ENCODE assay signal across 8 cellular contexts in genomic region chr17:4498461-4499397, GRCh38. TPM values are rescaled to one million over a fixed set of nuclear protein-coding genes. Genes with fewer than 3 reads are reported as not detected.
DNase-seq lines count a peak whose midpoint lies in the region; ATAC-seq, FAIRE-seq and TF ChIP-seq lines count a peak whose summit lies in the region.

Gene SPNS2, plus strand, starts transcription at chr17:4498881. Its CDS starts 167 bp downstream, at chr17:4499048.

- H4K20me1 ChIP-seq in keratinocyte (ENCODE audit: control insufficient read depth, extremely low read depth, insufficient read depth, low read length) = peaks cover 3% of the 10 kb centered on the region

- H3K36me3 ChIP-seq in keratinocyte (ENCODE audit: control insufficient read depth in 2 of 2, extremely low read depth in 1 of 2, insufficient read depth in 2 of 2, low read length in 2 of 2) = no peaks in the 10 kb centered on the region
- no peaks in the 10 kb centered on the region for H3K36me3 ChIP-seq in small intestine (ENCODE audit: control insufficient read depth in 2 of 2, insufficient read depth in 2 of 2, low read length in 2 of 2)

- TF ChIP-seq CTCF in keratinocyte (optimal IDR thresholded peaks at IDR 0.05 in 1 of 3, IDR thresholded peaks at IDR 0.05 in 1 of 3, conservative IDR thresholded peaks at IDR 0.05 in 1 of 3; ENCODE audit: extremely low read depth in 1 of 3, insufficient read depth in 2 of 3, low read length in 3 of 3) = no peak

- H3K79me2 ChIP-seq in keratinocyte (ENCODE audit: control insufficient read depth, insufficient read depth, low read length) = no peaks in the 10 kb centered on the region

- DNase-seq in A172 (ENCODE audit: low spot score) = peak; percentile 44
- peak; percentile 67 for DNase-seq in NAMALWA (ENCODE audit: low spot score)
- DNase-seq in activated CD4-positive, alpha-beta T cell treated with anti-CD3 and anti-CD28 coated beads for 1 hour = peak; percentile 49
- peak; percentile 42 for DNase-seq in cerebellar cortex (ENCODE audit: low spot score)
- DNase-seq in keratinocyte (ENCODE audit: low read depth, low spot score) = no peak
- peak; percentile 73 for DNase-seq in small intestine

- H3K27ac ChIP-seq in keratinocyte (ENCODE audit: control insufficient read depth, insufficient read depth, low read length) = no peak within 1 kb of the TSS
- H3K27ac ChIP-seq in small intestine (ENCODE audit: low read depth in 1 of 2, low read length in 1 of 2) = peak within 1 kb of the TSS; percentile 30 to 50

- FAIRE-seq in keratinocyte (lab: Jason Lieb, UNC) (no peak), small intestine (lab: Jason Lieb, UNC) (no peak)

- peak within 1 kb of the TSS; percentile 51 for H3K4me2 ChIP-seq in keratinocyte (ENCODE audit: control insufficient read depth, extremely low read depth, insufficient read depth, low read depth, low read length)

- H3K27me3 ChIP-seq in keratinocyte (ENCODE audit: control insufficient read depth, extremely low read depth, insufficient read depth, low read length) = peaks cover 51% of the 10 kb centered on the region
- peaks cover 0 to 2% of the 10 kb centered on the region in 2 donors for H3K27me3 ChIP-seq in small intestine (ENCODE audit: control insufficient read depth in 2 of 2, insufficient read depth in 2 of 2, low read length in 2 of 2)

- no peak within 1 kb of the TSS for H3K9ac ChIP-seq in keratinocyte (ENCODE audit: control insufficient read depth, extremely low read depth, insufficient read depth, low read length)

- ATAC-seq in GM19023 (IDR thresholded peaks at IDR 0.05; ENCODE audit: unreplicated experiment) (peak; percentile 76), HG03135 (IDR thresholded peaks at IDR 0.05; ENCODE audit: unreplicated experiment) (no peak)

- H3K4me3 ChIP-seq in keratinocyte (ENCODE audit: control insufficient read depth in 2 of 3, extremely low read depth in 1 of 3, insufficient read depth in 2 of 3, low read depth in 1 of 3, low read length in 3 of 3) (peak within 1 kb of the TSS; percentile 18 to 43 (median 35)), small intestine (ENCODE audit: low read depth in 1 of 2, low read length in 2 of 2) (peak within 1 kb of the TSS; percentile 36 to 74)

- WGBS in small intestine, 3 donors = 0 to 1% (median 1%) methylated on average over 25 to 117 of the region's 117 CpGs

- no peak within 1 kb of the TSS for H2AFZ ChIP-seq in keratinocyte (ENCODE audit: control insufficient read depth, low read length)

- dilution Hi-C loops in keratinocyte (cut with MboI; ENCODE audit: extremely low pct_ligation_motif_present, low sequenced_read_pairs) = no loop called here

- H3K4me1 ChIP-seq in keratinocyte (ENCODE audit: control insufficient read depth, extremely low read depth, insufficient read depth, low read length) (peaks cover 16% of the 10 kb centered on the region), small intestine (ENCODE audit: control insufficient read depth in 2 of 2, insufficient read depth in 1 of 2, low read depth in 1 of 2, low read length in 1 of 2) (peaks cover 4 to 7% of the 10 kb centered on the region in 2 donors)

- H3K9me3 ChIP-seq in keratinocyte (ENCODE audit: control insufficient read depth, low read depth, low read length) (no peaks in the 10 kb centered on the region), small intestine (ENCODE audit: control insufficient read depth, low read depth) (no peaks in the 10 kb centered on the region)

- no peaks in the 10 kb centered on the region for H3K9me1 ChIP-seq in keratinocyte (ENCODE audit: control insufficient read depth, extremely low read depth, insufficient read depth, low read length)

RNA-seq across cellular contexts. Expression of gene SPNS2, which starts in this region (rescaled TPM):
- 28.3 and 28.5 TPM in 2 replicates for total RNA-seq in A172 (2014; rRNA removed; shearing (Covaris generic))
- 0.04 to 0.33 TPM (median 0.10 TPM) in 3 replicates for polyA plus RNA-seq in keratinocyte
- 9.4 TPM for polyA plus RNA-seq in keratinocyte (2011; ENCODE audit: low read depth)
- polyA plus RNA-seq in keratinocyte (2011; cell fraction: cytosol; rRNA removed) = 0.21 and 0.25 TPM in 2 replicates
- 0.43 and 0.67 TPM in 2 replicates for polyA plus RNA-seq in keratinocyte (2011; cell fraction: nucleus; rRNA removed)
- polyA plus RNA-seq in keratinocyte (2012; ENCODE audit: low replicate concordance) = 1.0 and 30.6 TPM in 2 replicates
- polyA minus RNA-seq in keratinocyte = 0.19 to 1.9 TPM in 2 of 3 replicates, not detected in the other
- not detected for polyA minus RNA-seq in keratinocyte (2011; cell fraction: cytosol; rRNA and poly(A)+ RNA removed)
- polyA minus RNA-seq in keratinocyte (2011; cell fraction: nucleus; rRNA and poly(A)+ RNA removed) = 1.3 and 4.5 TPM in 2 replicates
- polyA plus RNA-seq in small intestine = 10 to 100 TPM in 2 of 3 donors, 1 to 10 TPM in 1; 6.3 to 37.3 (median 34.6) TPM
